In the genomic region with DNA sequence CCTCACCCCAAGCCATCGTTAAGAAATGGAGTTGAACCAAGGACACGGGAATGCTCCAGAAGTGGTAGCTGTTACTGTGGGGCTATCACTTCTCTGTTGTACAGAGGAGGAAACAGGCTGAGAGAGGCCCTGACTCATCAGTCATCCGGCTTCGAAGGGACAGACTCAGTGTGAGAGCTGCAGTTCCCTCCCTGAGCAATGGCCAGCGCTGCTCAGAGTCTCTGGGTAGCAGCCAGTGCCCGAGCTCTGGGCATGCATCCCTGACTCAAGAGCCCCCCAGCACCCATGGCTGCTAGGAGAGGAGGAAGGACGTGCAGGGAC, we compare ENCODE assay signal across 16 cellular contexts.
DNase-seq lines count a peak whose midpoint lies in the region; ATAC-seq and TF ChIP-seq lines count a peak whose summit lies in the region.
"Had no signal": no experiment of that assay in that cellular context is flagged by ENCODE, and none has a peak within 500 bp of the region (broad histone marks: within the 10 kb centered on the region; RNA-seq: fewer than 3 reads in every experiment).

No MANE protein-coding gene starts in this region.

- TF ChIP-seq EP300 in suprapubic skin (IDR thresholded peaks at IDR 0.05), result no peak

- H3K4ac ChIP-seq in mesenchymal stem cell (ENCODE audit: low read depth in 1 of 2, low read length in 2 of 2), result no peak overlapping the region

- no peak overlapping the region for H2BK12ac ChIP-seq in mesenchymal stem cell (ENCODE audit: low read length in 2 of 2)

- TF ChIP-seq CTCF in AG10803 (conservative IDR thresholded peaks at IDR 0.05; ENCODE audit: low read length), result no peak
- no peak for TF ChIP-seq CTCF in suprapubic skin (IDR thresholded peaks at IDR 0.05)

- H3K9me3 Mint-ChIP-seq in IgD-negative memory B cell, result no peaks in the 10 kb centered on the region
- H3K9me3 Mint-ChIP-seq: CD4-positive, CD25-positive, alpha-beta regulatory T cell had no signal

- 37% methylated on average over 7 of the region's 7 CpGs for WGBS in mesenchymal stem cell
- 89% methylated on average over 6 of the region's 7 CpGs for whole genome bisulfite sequencing in suprapubic skin

- no peak overlapping the region for H3K14ac ChIP-seq in mesenchymal stem cell (ENCODE audit: low read length in 2 of 2)

- no peak overlapping the region for H2AFZ ChIP-seq in mesenchymal stem cell (ENCODE audit: low read depth, low read length)

- no peak overlapping the region for H2BK5ac ChIP-seq in mesenchymal stem cell (ENCODE audit: low read depth, low read length, poor library complexity, severe bottlenecking)

- H2AK5ac ChIP-seq in mesenchymal stem cell (ENCODE audit: low read length, severe bottlenecking), result no peak overlapping the region

- no peaks in the 10 kb centered on the region for H3K27me3 ChIP-seq in mesenchymal stem cell (ENCODE audit: control insufficient read depth in 1 of 2, insufficient read depth in 1 of 2, low read length in 2 of 2)
- no peaks in the 10 kb centered on the region for H3K27me3 ChIP-seq in suprapubic skin
- H3K27me3 ChIP-seq: breast epithelium had no signal

- peaks cover 2% of the 10 kb centered on the region for H3K36me3 Mint-ChIP-seq in IgD-negative memory B cell

- no peak overlapping the region for H2BK15ac ChIP-seq in mesenchymal stem cell (ENCODE audit: low read depth, poor library complexity, severe bottlenecking)

- H3K9me3 ChIP-seq in mesenchymal stem cell (ENCODE audit: control insufficient read depth, low read length), result no peaks in the 10 kb centered on the region
- H3K9me3 ChIP-seq in suprapubic skin, result no peaks in the 10 kb centered on the region
- H3K9me3 ChIP-seq: breast epithelium had no signal

- H3K18ac ChIP-seq in mesenchymal stem cell (ENCODE audit: low read depth in 1 of 2, low read length in 2 of 2), result peak overlapping the region; percentile 54 to 71

- H3K27ac Mint-ChIP-seq in IgD-negative memory B cell, result peak overlapping the region in 2 of 3 donors; percentile 57 to 69

- peaks cover 35% of the 10 kb centered on the region for H3K79me1 ChIP-seq in mesenchymal stem cell (replicated peaks; ENCODE audit: low read length, poor library complexity, severe bottlenecking)

- H3K4me3 ChIP-seq in AG10803 (ENCODE audit: low read length) (no peak overlapping the region), mesenchymal stem cell (ENCODE audit: insufficient read depth in 1 of 2, low read depth in 1 of 2, low read length in 2 of 2) (no peak overlapping the region), suprapubic skin (no peak overlapping the region)
- H3K4me3 ChIP-seq: breast epithelium had no signal

- H4K8ac ChIP-seq in mesenchymal stem cell (ENCODE audit: low read length), result no peak overlapping the region

- H3K4me1 Mint-ChIP-seq in IgD-negative memory B cell, result peaks cover 20 to 39% (median 20%) of the 10 kb centered on the region in 3 donors

- no peak for ATAC-seq in HG02610 (IDR thresholded peaks at IDR 0.05; ENCODE audit: unreplicated experiment)
- ATAC-seq: Right ventricle myocardium inferior had no signal

- H3K27ac ChIP-seq in mesenchymal stem cell (ENCODE audit: low read length, poor library complexity, severe bottlenecking) (peak overlapping the region; percentile 29), suprapubic skin (no peak overlapping the region)
- H3K27ac ChIP-seq: breast epithelium, VCaP had no signal

- H3K36me3 ChIP-seq in mesenchymal stem cell (ENCODE audit: control insufficient read depth in 1 of 2, insufficient read depth in 2 of 2, low read depth in 1 of 2, low read length in 2 of 2) (peaks cover 6 to 42% of the 10 kb centered on the region in 2 experiments), suprapubic skin (peaks cover 3% of the 10 kb centered on the region)
- H3K36me3 ChIP-seq: breast epithelium had no signal

- no peak overlapping the region for H2BK120ac ChIP-seq in mesenchymal stem cell (ENCODE audit: low read depth, low read length)

- no peaks in the 10 kb centered on the region for H3K27me3 Mint-ChIP-seq in IgD-negative memory B cell
- H3K27me3 Mint-ChIP-seq: CD4-positive, CD25-positive, alpha-beta regulatory T cell had no signal

- no peak overlapping the region for H3K23ac ChIP-seq in mesenchymal stem cell (ENCODE audit: low read length in 2 of 2)

- H3K4me3 Mint-ChIP-seq in IgD-negative memory B cell, result no peak overlapping the region
- H3K4me3 Mint-ChIP-seq: CD4-positive, CD25-positive, alpha-beta regulatory T cell had no signal

- H4K91ac ChIP-seq in mesenchymal stem cell (ENCODE audit: low read length), result no peak overlapping the region

- TF ChIP-seq POLR2A in suprapubic skin (IDR thresholded peaks at IDR 0.05), result no peak

- H3K4me1 ChIP-seq in mesenchymal stem cell (ENCODE audit: control insufficient read depth, insufficient read depth, low read depth, low read length) (peaks cover 34% of the 10 kb centered on the region), suprapubic skin (no peaks in the 10 kb centered on the region)
- H3K4me1 ChIP-seq: breast epithelium had no signal

- H3K4me2 ChIP-seq in mesenchymal stem cell (ENCODE audit: low read length, poor library complexity, severe bottlenecking), result no peak overlapping the region

- DNase-seq in AG10803 (ENCODE audit: low read depth), result peak; percentile 36
- DNase-seq in dermis blood vessel endothelial cell, result peak; percentile 81
- peak; percentile 84 for DNase-seq in mesenchymal stem cell
- DNase-seq in HK-2 (ENCODE audit: unreplicated experiment), result no peak
- DNase-seq in suprapubic skin (ENCODE audit: low spot score in 2 of 2), result no peak
- no peak for DNase-seq in NCI-H2171 treated with DMSO at 0.1 percent for 48 hours (lab: John Stamatoyannopoulos, UW)
- DNase-seq: activated T-cell treated with anti-CD3 and anti-CD28 coated beads, Interleukin-2, amount 50 U/mL, for 48 hours; CD4-positive, CD25-positive, alpha-beta regulatory T cell; kidney glomerular epithelial cell; NCI-H1105; NCI-H526 had no signal

- H3K9ac ChIP-seq in mesenchymal stem cell (ENCODE audit: low read length), result no peak overlapping the region

Comparison
In these comparisons a context has a peak if more than half of its experiments do, and no peak if none do; other contexts are left out.
1. DNase-seq: peak in AG10803 (single experiment), dermis blood vessel endothelial cell (single experiment) and mesenchymal stem cell (single experiment); none in HK-2 (single experiment), suprapubic skin (0 of 2) and NCI-H2171 treated with DMSO at 0.1 percent for 48 hours (single experiment).